9 cellular contexts compared by ENCODE assay signal in genomic region chr2:28683100-28683706, GRCh38.
A peak's percentile ranks its signal among the peaks of the same experiment; 100 is the strongest.
DNase-seq lines count a peak whose midpoint lies in the region; ATAC-seq and TF ChIP-seq lines count a peak whose summit lies in the region.
"Had no signal": no experiment of that assay in that cellular context is flagged by ENCODE, and none has a peak within 500 bp of the region (broad histone marks: within the 10 kb centered on the region; RNA-seq: fewer than 3 reads in every experiment).

No MANE protein-coding gene starts in this region.

- peak; percentile 53 for DNase-seq in DMS79 treated with DMSO at 0.1 percent for 48 hours (lab: John Stamatoyannopoulos, UW)
- DNase-seq in NCI-H774 (lab: John Stamatoyannopoulos, UW), result peak; percentile 83
- DNase-seq in nephron progenitor cell, result no peak
- DNase-seq in T1000 (lab: John Stamatoyannopoulos, UW), result no peak
- DNase-seq in germinal center (ENCODE audit: low spot score), result no peak
- DNase-seq in endothelial cell (ENCODE audit: low spot score), result no peak

- no peak for ATAC-seq in HG03469 (IDR thresholded peaks at IDR 0.05; ENCODE audit: unreplicated experiment)

- TF ChIP-seq CTCF in nephron progenitor cell (IDR thresholded peaks at IDR 0.05) (no peak), endothelial cell (IDR thresholded peaks at IDR 0.05; ENCODE audit: unreplicated experiment) (no peak)

- no peaks in the 10 kb centered on the region for H3K36me3 ChIP-seq in esophagus (ENCODE audit: control insufficient read depth in 2 of 2, insufficient read depth in 2 of 2, low read length in 1 of 2)

- peak overlapping the region; percentile 29 to 67 for H3K27ac ChIP-seq in esophagus (ENCODE audit: low read depth in 2 of 2, low read length in 1 of 2)

- 53 to 55% methylated on average over 14 of the region's 14 CpGs for WGBS in esophagus, 2 donors

- H3K4me3 ChIP-seq in esophagus (ENCODE audit: low read depth in 1 of 2, low read length in 2 of 2), result no peak overlapping the region

- H3K4me1 ChIP-seq in esophagus (ENCODE audit: control insufficient read depth in 2 of 2, insufficient read depth in 2 of 2, low read length in 1 of 2), result peaks cover 7 to 15% of the 10 kb centered on the region in 2 donors

- H3K27me3 Mint-ChIP-seq in nephron progenitor cell (ENCODE audit: low read depth, poor library complexity) (peaks cover 9% of the 10 kb centered on the region), endothelial cell (ENCODE audit: unreplicated experiment) (peaks cover 6% of the 10 kb centered on the region)

- no peaks in the 10 kb centered on the region for H3K27me3 ChIP-seq in esophagus (ENCODE audit: control insufficient read depth in 1 of 2, insufficient read depth in 2 of 2, low read length in 2 of 2)
- H3K27me3 ChIP-seq: dorsolateral prefrontal cortex had no signal

- H3K9me3 Mint-ChIP-seq in nephron progenitor cell (peaks cover 4% of the 10 kb centered on the region), endothelial cell (ENCODE audit: unreplicated experiment) (no peaks in the 10 kb centered on the region)

- peak overlapping the region; percentile 62 for H3K27ac Mint-ChIP-seq in nephron progenitor cell
- no peak overlapping the region for H3K27ac Mint-ChIP-seq in endothelial cell (ENCODE audit: unreplicated experiment)

- H3K4me1 Mint-ChIP-seq in nephron progenitor cell (peaks cover 63% of the 10 kb centered on the region), endothelial cell (ENCODE audit: unreplicated experiment) (no peaks in the 10 kb centered on the region)

- H3K9me3 ChIP-seq in esophagus (ENCODE audit: control insufficient read depth in 2 of 2, insufficient read depth in 1 of 2, low read depth in 1 of 2, low read length in 1 of 2), result no peaks in the 10 kb centered on the region

- no peaks in the 10 kb centered on the region for H3K36me3 Mint-ChIP-seq in nephron progenitor cell (ENCODE audit: low read depth)
- peaks cover 4% of the 10 kb centered on the region for H3K36me3 Mint-ChIP-seq in endothelial cell (ENCODE audit: low read depth, unreplicated experiment)

- no peak overlapping the region for H3K4me3 Mint-ChIP-seq in nephron progenitor cell
- no peak overlapping the region for H3K4me3 Mint-ChIP-seq in endothelial cell (ENCODE audit: unreplicated experiment)

Comparison
In these comparisons a context has a peak if more than half of its experiments do, and no peak if none do; other contexts are left out.
1. DNase-seq: peak in DMS79 treated with DMSO at 0.1 percent for 48 hours (single experiment) and NCI-H774 (single experiment); none in nephron progenitor cell (single experiment), T1000 (single experiment), germinal center (single experiment) and endothelial cell (single experiment).